In genomic region chr1:44760876-44761275, GRCh38 we compare ENCODE assay signal across 32 cellular contexts. TPM values are rescaled to one million over a fixed set of nuclear protein-coding genes. Genes with fewer than 3 reads are reported as not detected.
"Had no signal": no experiment of that assay in that cellular context is flagged by ENCODE, and none has a peak within 500 bp of the region (broad histone marks: within the 10 kb centered on the region; RNA-seq: fewer than 3 reads in every experiment).

No MANE protein-coding gene starts in this region.

- H3K27me3 ChIP-seq: ascending aorta, breast epithelium, cardiac muscle cell, dorsolateral prefrontal cortex, esophagus muscularis mucosa, foreskin keratinocyte, gastrocnemius medialis, heart right ventricle had no signal

- H3K36me3 ChIP-seq: breast epithelium, gastrocnemius medialis had no signal

- H3K27ac ChIP-seq: ascending aorta, breast epithelium, cardiac muscle cell, coronary artery, dorsolateral prefrontal cortex, esophagus muscularis mucosa, foreskin keratinocyte, gastrocnemius medialis, heart right ventricle had no signal

- H3K4me3 Mint-ChIP-seq: activated CD8-positive, alpha-beta T cell treated with anti-CD3 and anti-CD28 coated beads for 36 hours; activated naive CD4-positive, alpha-beta T cell treated with anti-CD3 and anti-CD28 coated beads for 36 hours; activated naive CD4-positive, alpha-beta T cell treated with anti-CD3 and anti-CD28 coated beads, Interleukin-2, amount 50 U/mL, for 24 hours; activated naive CD8-positive, alpha-beta T cell treated with anti-CD3 and anti-CD28 coated beads, Interleukin-2, amount 10 ng/mL, durations not matched to agents 7 days and 5 days; activated T-cell treated with anti-CD3 and anti-CD28 coated beads, Interleukin-2, amount 50 U/mL, for 4 hours; activated T-helper 17 cell treated with anti-CD3 and anti-CD28 coated beads, Interleukin-2, amount 50 U/mL, for 72 hours; brain; central memory CD8-positive, alpha-beta T cell; dendritic cell treated with granulocyte-macrophage colony-stimulating factor and Interleukin-4, amounts not matched to agents 40 ng/mL and 50 ng/mL, for 4 days; endodermal cell had no signal

- H3K36me3 Mint-ChIP-seq: activated naive CD4-positive, alpha-beta T cell treated with anti-CD3 and anti-CD28 coated beads, Interleukin-2, amount 50 U/mL, for 24 hours had no signal

- ATAC-seq: activated CD8-positive, alpha-beta T cell treated with anti-CD3 and anti-CD28 coated beads for 36 hours; activated T-cell treated with anti-CD3 and anti-CD28 coated beads, Interleukin-2, amount 50 U/mL, for 4 hours; activated T-helper 17 cell treated with anti-CD3 and anti-CD28 coated beads, Interleukin-2, amount 50 U/mL, for 72 hours; foreskin keratinocyte; gastrocnemius medialis had no signal

- H3K4me1 Mint-ChIP-seq: brain; central memory CD8-positive, alpha-beta T cell; endodermal cell had no signal

- H3K4me3 ChIP-seq: ascending aorta, breast epithelium, cardiac muscle cell, coronary artery, dorsolateral prefrontal cortex, esophagus muscularis mucosa, gastrocnemius medialis, heart right ventricle had no signal

- H3K9me3 ChIP-seq: ascending aorta, breast epithelium, esophagus muscularis mucosa, gastrocnemius medialis, heart right ventricle had no signal

- H3K27ac Mint-ChIP-seq: activated CD8-positive, alpha-beta T cell treated with anti-CD3 and anti-CD28 coated beads for 36 hours; activated naive CD4-positive, alpha-beta T cell treated with anti-CD3 and anti-CD28 coated beads for 36 hours; activated naive CD4-positive, alpha-beta T cell treated with anti-CD3 and anti-CD28 coated beads, Interleukin-2, amount 50 U/mL, for 24 hours; activated T-helper 17 cell treated with anti-CD3 and anti-CD28 coated beads, Interleukin-2, amount 50 U/mL, for 72 hours; brain; dendritic cell treated with granulocyte-macrophage colony-stimulating factor and Interleukin-4, amounts not matched to agents 40 ng/mL and 50 ng/mL, for 4 days; endodermal cell had no signal

- DNase-seq: activated CD4-positive, alpha-beta T cell treated with anti-CD3 and anti-CD28 coated beads for 1 hour; activated CD4-positive, alpha-beta T cell treated with anti-CD3 and anti-CD28 coated beads for 4 hours; activated CD4-positive, alpha-beta T cell treated with anti-CD3 and anti-CD28 coated beads, Interleukin-2, amount 50 U/mL, for 1 hour; activated CD4-positive, alpha-beta T cell treated with anti-CD3 and anti-CD28 coated beads, Interleukin-2, amount 50 U/mL, for 48 hours; activated CD8-positive, alpha-beta memory T cell treated with anti-CD3 and anti-CD28 coated beads for 24 hours; activated CD8-positive, alpha-beta T cell treated with anti-CD3 and anti-CD28 coated beads for 36 hours; activated effector memory CD4-positive, alpha-beta T cell treated with Interleukin-2 at 50 U/mL for 16 hours; activated gamma-delta T cell treated with Interleukin-2 at 50 U/mL for 16 hours; activated naive CD4-positive, alpha-beta T cell treated with anti-CD3 and anti-CD28 coated beads for 36 hours; activated naive CD8-positive, alpha-beta T cell treated with anti-CD3 and anti-CD28 coated beads, Interleukin-2, amount 10 ng/mL, durations not matched to agents 7 days and 5 days; activated T-cell treated with anti-CD3 and anti-CD28 coated beads, Interleukin-2, amount 50 U/mL, for 4 hours; dorsolateral prefrontal cortex; effector memory CD4-positive, alpha-beta T cell; endodermal cell; erythroblast; foreskin keratinocyte; gastrocnemius medialis; glutamatergic neuron; heart right ventricle; T-helper 1 cell; T-helper 2 cell had no signal

- H3K4me1 ChIP-seq: ascending aorta, breast epithelium, esophagus muscularis mucosa, foreskin keratinocyte had no signal

- H3K27me3 Mint-ChIP-seq: activated CD8-positive, alpha-beta T cell treated with anti-CD3 and anti-CD28 coated beads for 36 hours; activated naive CD4-positive, alpha-beta T cell treated with anti-CD3 and anti-CD28 coated beads, Interleukin-2, amount 50 U/mL, for 24 hours; activated naive CD8-positive, alpha-beta T cell treated with anti-CD3 and anti-CD28 coated beads, Interleukin-2, amount 10 ng/mL, durations not matched to agents 7 days and 5 days; activated T-helper 17 cell treated with anti-CD3 and anti-CD28 coated beads, Interleukin-2, amount 50 U/mL, for 72 hours; central memory CD8-positive, alpha-beta T cell; dendritic cell treated with granulocyte-macrophage colony-stimulating factor and Interleukin-4, amounts not matched to agents 40 ng/mL and 50 ng/mL, for 4 days had no signal

RNA-seq across cellular contexts. Expression of gene BEST4, which starts 27.1 kb away (rescaled TPM):
- total RNA-seq: ascending aorta, foreskin keratinocyte had no signal

RNA-seq across cellular contexts. Expression of gene RNU5D-1, which starts 29.9 kb away (rescaled TPM):
- total RNA-seq: activated CD8-positive, alpha-beta T cell treated with anti-CD3 and anti-CD28 coated beads for 36 hours; activated naive CD4-positive, alpha-beta T cell treated with anti-CD3 and anti-CD28 coated beads for 36 hours; activated naive CD8-positive, alpha-beta T cell treated with anti-CD3 and anti-CD28 coated beads, Interleukin-2, amount 10 ng/mL, durations not matched to agents 7 days and 5 days; activated T-cell treated with anti-CD3 and anti-CD28 coated beads, Interleukin-2, amount 50 U/mL, for 4 hours; activated T-helper 17 cell treated with anti-CD3 and anti-CD28 coated beads, Interleukin-2, amount 50 U/mL, for 72 hours; ascending aorta; breast epithelium; cardiac muscle cell; cerebellum; dorsolateral prefrontal cortex; endodermal cell; esophagus muscularis mucosa; foreskin keratinocyte; gastrocnemius medialis; heart right ventricle had no signal
- polyA plus RNA-seq: cardiac muscle cell, foreskin keratinocyte, heart right ventricle had no signal
